ENCODE assay signal across 25 cellular contexts in the genomic region with DNA sequence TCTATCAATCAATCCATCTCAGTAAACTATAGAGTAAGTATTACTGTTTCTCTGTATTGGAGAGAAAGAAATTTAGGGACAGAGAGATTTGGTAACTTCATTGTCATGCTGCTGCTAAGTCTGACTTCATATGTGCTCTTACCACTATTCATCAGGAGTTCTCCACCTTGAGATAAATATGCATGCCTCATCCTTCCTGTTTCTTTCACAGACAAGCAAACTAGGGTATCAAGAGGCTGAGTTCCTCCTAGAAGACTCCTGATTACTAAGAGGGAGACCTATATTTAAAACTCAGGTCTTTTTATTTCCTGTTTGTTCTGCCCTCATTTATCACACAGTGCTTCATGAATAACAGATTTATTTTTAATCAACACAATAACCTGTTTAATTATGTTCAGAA. TPM values are rescaled to one million over a fixed set of nuclear protein-coding genes. Genes with fewer than 3 reads are reported as not detected.
"Had no signal": no experiment of that assay in that cellular context is flagged by ENCODE, and none has a peak within 500 bp of the region (broad histone marks: within the 10 kb centered on the region; RNA-seq: fewer than 3 reads in every experiment).

No MANE protein-coding gene starts in this region.

- DNase-seq: KBM-7, MV-4-11, NCI-H1048, NCI-H1105, NCI-H1417, NCI-H1436 treated with DMSO at 0.1 percent for 48 hours, NCI-H1694 treated with DMSO at 0.1 percent for 48 hours, NCI-H1930, NCI-H2081, NCI-H2171, NCI-H226, NCI-H446, NCI-H510A, NCI-H524 treated with DMSO at 0.1 percent for 48 hours, NCI-H69, NCI-H774, PC-3, SHP77, SK-N-SH, T-helper 1 cell had no signal

- H3K4me2 ChIP-seq: SK-N-SH had no signal

- H3K27ac ChIP-seq: RWPE1 had no signal

- H3K9ac ChIP-seq: SK-N-SH had no signal

RNA-seq across cellular contexts. Expression of gene RIT2, which starts 34.1 kb away (rescaled TPM):
- total RNA-seq: HT-29, LHCN-M2, MCF 10A, PC-3, SK-MEL-5 had no signal
- polyA plus RNA-seq: SK-N-SH had no signal
